In the genomic region with DNA sequence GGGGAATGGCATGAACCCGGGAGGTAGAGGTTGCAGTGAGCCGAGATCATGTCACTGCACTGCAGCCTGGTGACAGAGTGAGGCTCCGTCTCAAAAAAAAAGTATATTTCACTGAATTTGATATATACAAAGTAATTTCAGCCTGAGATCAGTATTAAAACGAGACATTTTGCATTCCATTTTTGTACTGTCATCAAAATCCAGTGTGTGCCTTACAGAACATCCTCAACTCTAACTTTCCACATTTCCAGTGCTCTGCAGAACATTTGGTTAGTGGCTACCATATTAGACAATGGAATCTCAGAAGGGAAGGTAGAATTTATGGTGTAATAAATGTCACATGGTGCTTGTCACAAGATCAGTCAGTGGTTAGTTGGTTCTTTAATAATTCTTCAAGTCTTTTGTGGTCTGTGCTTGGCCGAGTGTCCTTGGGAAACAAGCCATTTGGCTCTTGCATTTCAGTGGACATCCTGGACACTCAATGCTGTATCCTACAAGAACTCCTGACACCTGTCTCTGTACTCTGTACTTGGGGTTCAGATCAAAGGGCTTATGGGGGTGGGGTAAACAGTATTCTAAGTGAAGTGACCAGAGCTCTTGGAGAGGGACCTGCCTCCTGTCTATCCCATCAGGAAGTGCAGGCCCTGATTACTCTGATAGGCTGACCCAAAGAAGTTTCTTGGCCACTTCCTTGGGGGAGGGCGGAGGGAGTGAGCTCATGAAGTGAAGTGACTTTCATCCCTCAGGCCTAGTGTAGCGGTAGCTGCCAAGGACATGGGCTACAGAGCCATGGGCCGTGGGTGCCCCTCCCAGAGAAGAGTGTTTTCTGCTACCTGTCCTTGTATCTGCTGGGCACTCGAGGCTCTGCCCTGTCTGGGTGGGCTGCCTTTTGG, we compare ENCODE assay signal across 19 cellular contexts. TPM values are rescaled to one million over a fixed set of nuclear protein-coding genes. Genes with fewer than 3 reads are reported as not detected.
A peak's percentile ranks its signal among the peaks of the same experiment; 100 is the strongest.
DNase-seq lines count a peak whose midpoint lies in the region; ATAC-seq and TF ChIP-seq lines count a peak whose summit lies in the region.
"Had no signal": no experiment of that assay in that cellular context is flagged by ENCODE, and none has a peak within 500 bp of the region (broad histone marks: within the 10 kb centered on the region; RNA-seq: fewer than 3 reads in every experiment).

No MANE protein-coding gene starts in this region.

- H3K4me3 Mint-ChIP-seq in type B pancreatic cell, result peak overlapping the region; percentile 69
- H3K4me3 Mint-ChIP-seq: memory B cell; stimulated activated effector memory CD8-positive, alpha-beta T cell treated with anti-CD3 and anti-CD28 coated beads, Interleukin-12 subunit alpha, Interleukin-12 subunit beta, amount 100 ng/mL, for 72 hours had no signal

- H3K27me3 ChIP-seq in left ventricle myocardium inferior (ENCODE audit: low read depth) (no peaks in the 10 kb centered on the region), lower lobe of right lung (ENCODE audit: low read depth) (no peaks in the 10 kb centered on the region)
- H3K27me3 ChIP-seq: tibial nerve had no signal

- H3K27ac Mint-ChIP-seq in type B pancreatic cell, result peak overlapping the region; percentile 58
- H3K27ac Mint-ChIP-seq: activated naive CD4-positive, alpha-beta T cell treated with anti-CD3 and anti-CD28 coated beads, Interleukin-2, amount 10 ng/mL, durations not matched to agents 7 days and 5 days; memory B cell; stimulated activated effector memory CD8-positive, alpha-beta T cell treated with anti-CD3 and anti-CD28 coated beads, Interleukin-12 subunit alpha, Interleukin-12 subunit beta, amount 100 ng/mL, for 72 hours had no signal

- TF ChIP-seq CTCF in left ventricle myocardium inferior (IDR thresholded peaks at IDR 0.05; ENCODE audit: borderline replicate concordance), result peak; percentile 21
- no peak for TF ChIP-seq CTCF in astrocyte of the spinal cord (IDR thresholded peaks at IDR 0.05; ENCODE audit: low read depth, low read length)
- peak; percentile 8 for TF ChIP-seq CTCF in lower lobe of right lung (IDR thresholded peaks at IDR 0.05)
- TF ChIP-seq CTCF in type B pancreatic cell (conservative IDR thresholded peaks at IDR 0.05), result no peak

- peaks cover 3% of the 10 kb centered on the region for H3K9me3 Mint-ChIP-seq in type B pancreatic cell
- H3K9me3 Mint-ChIP-seq: activated naive CD4-positive, alpha-beta T cell treated with anti-CD3 and anti-CD28 coated beads, Interleukin-2, amount 10 ng/mL, durations not matched to agents 7 days and 5 days; CD8-positive, alpha-beta memory T cell; immature natural killer cell; memory B cell; stimulated activated effector memory CD8-positive, alpha-beta T cell treated with anti-CD3 and anti-CD28 coated beads, Interleukin-12 subunit alpha, Interleukin-12 subunit beta, amount 100 ng/mL, for 72 hours had no signal

- peaks cover 9% of the 10 kb centered on the region for H3K36me3 Mint-ChIP-seq in type B pancreatic cell
- H3K36me3 Mint-ChIP-seq: immature natural killer cell; memory B cell; stimulated activated effector memory CD8-positive, alpha-beta T cell treated with anti-CD3 and anti-CD28 coated beads, Interleukin-12 subunit alpha, Interleukin-12 subunit beta, amount 100 ng/mL, for 72 hours had no signal

- H3K4me3 ChIP-seq in left ventricle myocardium inferior (no peak overlapping the region), astrocyte of the spinal cord (ENCODE audit: low read depth, low read length) (no peak overlapping the region), lower lobe of right lung (no peak overlapping the region)
- H3K4me3 ChIP-seq: tibial nerve had no signal

- H3K36me3 ChIP-seq in left ventricle myocardium inferior (no peaks in the 10 kb centered on the region), lower lobe of right lung (no peaks in the 10 kb centered on the region)
- H3K36me3 ChIP-seq: neutrophil, tibial nerve had no signal

- H3K27ac ChIP-seq in left ventricle myocardium inferior (replicated peaks), result no peak overlapping the region
- H3K27ac ChIP-seq in lower lobe of right lung, result no peak overlapping the region
- H3K27ac ChIP-seq: neutrophil had no signal

- H3K9me3 ChIP-seq in left ventricle myocardium inferior (replicated peaks) (no peaks in the 10 kb centered on the region), lower lobe of right lung (no peaks in the 10 kb centered on the region)
- H3K9me3 ChIP-seq: neutrophil, tibial nerve had no signal

- intact Hi-C loops in left ventricle myocardium inferior (cut with micrococcal nuclease), result no loop called here
- intact Hi-C loops in left ventricle myocardium superior (cut with micrococcal nuclease), result no loop called here
- intact Hi-C loops in lower lobe of right lung (cut with DNase I), result no loop called here

- no peak for ATAC-seq in left ventricle myocardium superior
- no peak for ATAC-seq in lower lobe of right lung
- ATAC-seq in HG02642 (IDR thresholded peaks at IDR 0.05; ENCODE audit: poor library complexity, unreplicated experiment), result no peak
- ATAC-seq in HG02610 (IDR thresholded peaks at IDR 0.05; ENCODE audit: unreplicated experiment), result no peak
- ATAC-seq: stimulated activated effector memory CD8-positive, alpha-beta T cell treated with anti-CD3 and anti-CD28 coated beads, Interleukin-12 subunit alpha, Interleukin-12 subunit beta, amount 100 ng/mL, for 72 hours had no signal

- H3K4me1 Mint-ChIP-seq in type B pancreatic cell (ENCODE audit: unreplicated experiment), result peaks cover 35% of the 10 kb centered on the region

- in situ Hi-C loops in astrocyte of the spinal cord (cut with HindIII; ENCODE audit: low sequenced_read_pairs), result no loop called here

- H3K4me1 ChIP-seq in left ventricle myocardium inferior (peaks cover 84% of the 10 kb centered on the region), lower lobe of right lung (peaks cover 56% of the 10 kb centered on the region)

- no peak for DNase-seq in left ventricle myocardium inferior
- DNase-seq in left ventricle myocardium superior, result no peak
- DNase-seq in astrocyte of the spinal cord (ENCODE audit: low read depth, low spot score), result peak; percentile 24
- no peak for DNase-seq in lower lobe of right lung
- no peak for DNase-seq in type B pancreatic cell (ENCODE audit: extremely low spot score, unreplicated experiment)
- no peak for DNase-seq in NCI-H2171 (lab: John Stamatoyannopoulos, UW)
- DNase-seq: activated CD4-positive, alpha-beta T cell treated with anti-CD3 and anti-CD28 coated beads for 1 hour; activated naive CD4-positive, alpha-beta T cell treated with anti-CD3 and anti-CD28 coated beads, Interleukin-2, amount 10 ng/mL, durations not matched to agents 7 days and 5 days; CD8-positive, alpha-beta memory T cell; immature natural killer cell; NCI-H1436; NCI-H446 treated with DMSO at 0.1 percent for 48 hours; SIG-M5 had no signal

- no peaks in the 10 kb centered on the region for H3K27me3 Mint-ChIP-seq in type B pancreatic cell

RNA-seq across cellular contexts. Expression of a gene that starts 3.7 kb away (rescaled TPM):
- total RNA-seq in left ventricle myocardium inferior (5.5 TPM), left ventricle myocardium superior (4.7 TPM), lower lobe of right lung (8.2 TPM), type B pancreatic cell (ENCODE audit: low replicate concordance) (27.1 and 42.8 TPM in 2 replicates)

RNA-seq across cellular contexts. Expression of a gene that starts 38.8 kb away (rescaled TPM):
- total RNA-seq in left ventricle myocardium inferior (27.9 TPM), left ventricle myocardium superior (27.0 TPM), lower lobe of right lung (12.3 TPM), type B pancreatic cell (ENCODE audit: low replicate concordance) (6.7 and 16.8 TPM in 2 replicates)

Comparison
In these comparisons a context has a peak if more than half of its experiments do, and no peak if none do; other contexts are left out.
1. CTCF ChIP-seq: peak in left ventricle myocardium inferior (single experiment) and lower lobe of right lung (single experiment); none in astrocyte of the spinal cord (single experiment) and type B pancreatic cell (single experiment).